In the genomic region with DNA sequence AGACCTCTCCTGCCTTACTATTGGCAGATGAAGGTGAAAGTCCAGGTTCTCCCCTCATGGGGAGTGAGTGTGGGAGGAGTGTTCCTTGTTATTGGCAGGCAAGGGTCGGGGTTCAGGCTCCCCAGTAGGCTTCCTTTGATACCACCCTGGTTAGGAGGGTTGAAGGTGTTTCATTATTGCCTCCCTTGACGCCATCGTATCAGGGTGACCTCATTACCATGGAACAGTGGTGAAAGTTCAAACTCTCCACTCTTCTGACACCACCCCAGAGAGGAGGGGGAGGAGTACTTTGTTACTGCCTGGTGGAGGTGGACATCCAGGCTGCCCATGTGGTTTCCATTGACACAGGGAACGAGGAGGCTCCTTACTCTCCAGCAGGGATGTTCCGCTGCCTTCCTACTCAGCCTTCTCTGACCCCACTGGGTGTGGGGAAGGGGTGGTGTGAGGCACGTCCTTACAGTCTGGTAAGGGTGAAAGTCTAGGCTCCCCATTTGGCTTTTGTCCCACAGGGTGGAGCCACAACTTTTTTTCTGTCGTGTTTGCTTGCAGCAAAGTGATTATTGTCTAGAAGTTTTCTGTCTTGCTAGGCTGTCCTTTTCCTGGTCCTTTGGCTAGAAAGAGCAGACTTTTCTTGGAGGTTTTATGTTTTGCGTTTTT, we compare ENCODE assay signal across 19 cellular contexts.
"Had no signal": no experiment of that assay in that cellular context is flagged by ENCODE, and none has a peak within 500 bp of the region (broad histone marks: within the 10 kb centered on the region; RNA-seq: fewer than 3 reads in every experiment).

No MANE protein-coding gene starts in this region.

- H3K27me3 Mint-ChIP-seq: activated CD4-positive, alpha-beta T cell treated with anti-CD3 and anti-CD28 coated beads, Interleukin-2, amount 10 ng/mL, durations not matched to agents 7 days and 5 days; brain; central memory CD8-positive, alpha-beta T cell; progenitor cell of endocrine pancreas; type B pancreatic cell had no signal

- H3K36me3 Mint-ChIP-seq: activated naive CD8-positive, alpha-beta T cell treated with anti-CD3 and anti-CD28 coated beads, Interleukin-2, amount 10 ng/mL, durations not matched to agents 7 days and 5 days; brain; type B pancreatic cell had no signal

- H3K4me1 ChIP-seq: left lung, right atrium auricular region had no signal

- H3K27me3 ChIP-seq: gastroesophageal sphincter, right atrium auricular region had no signal

- ATAC-seq: gastroesophageal sphincter; left lung; stimulated activated naive CD8-positive, alpha-beta T cell treated with anti-CD3 and anti-CD28 coated beads, Interleukin-15, Interleukin-2, amounts not matched to agents 100 U/mL and 50 U/mL, for 24 hours had no signal

- H3K27ac Mint-ChIP-seq: activated CD4-positive, alpha-beta T cell treated with anti-CD3 and anti-CD28 coated beads, Interleukin-2, amount 10 ng/mL, durations not matched to agents 7 days and 5 days; activated naive CD8-positive, alpha-beta T cell treated with anti-CD3 and anti-CD28 coated beads, Interleukin-2, amount 10 ng/mL, durations not matched to agents 7 days and 5 days; activated T-helper 1 cell treated with anti-CD3 and anti-CD28 coated beads, Interleukin-12 subunit alpha, Interleukin-12 subunit beta, Interleukin-2, Interleukin-4 antibody, amounts not matched to agents 30 ng/mL and 10 ng/mL and 1 ng/mL, durations not matched to agents 14 hours and 24 hours and 36 hours; progenitor cell of endocrine pancreas; type B pancreatic cell had no signal

- H3K36me3 ChIP-seq: gastroesophageal sphincter, left lung, right atrium auricular region had no signal

- H3K4me1 Mint-ChIP-seq: activated naive CD8-positive, alpha-beta T cell treated with anti-CD3 and anti-CD28 coated beads, Interleukin-2, amount 10 ng/mL, durations not matched to agents 7 days and 5 days; central memory CD8-positive, alpha-beta T cell had no signal

- H3K4me3 ChIP-seq: gastroesophageal sphincter, left lung, right atrium auricular region, smooth muscle cell had no signal

- H3K27ac ChIP-seq: epithelial cell of prostate, gastroesophageal sphincter, left lung, right atrium auricular region had no signal

- H3K4me2 ChIP-seq: smooth muscle cell had no signal

- H3K9me3 ChIP-seq: gastroesophageal sphincter, left lung, right atrium auricular region had no signal

- H3K4me3 Mint-ChIP-seq: activated CD4-positive, alpha-beta T cell treated with anti-CD3 and anti-CD28 coated beads, Interleukin-2, amount 10 ng/mL, durations not matched to agents 7 days and 5 days; activated naive CD8-positive, alpha-beta T cell treated with anti-CD3 and anti-CD28 coated beads, Interleukin-2, amount 10 ng/mL, durations not matched to agents 7 days and 5 days; activated T-helper 1 cell treated with anti-CD3 and anti-CD28 coated beads, Interleukin-12 subunit alpha, Interleukin-12 subunit beta, Interleukin-2, Interleukin-4 antibody, amounts not matched to agents 30 ng/mL and 10 ng/mL and 1 ng/mL, durations not matched to agents 14 hours and 24 hours and 36 hours; brain; central memory CD8-positive, alpha-beta T cell; nephron; type B pancreatic cell had no signal

- DNase-seq: activated CD4-positive, alpha-beta T cell treated with anti-CD3 and anti-CD28 coated beads, Interleukin-2, amount 10 ng/mL, durations not matched to agents 7 days and 5 days; activated CD4-positive, CD25-positive, alpha-beta regulatory T cell; activated CD8-positive, alpha-beta memory T cell treated with anti-CD3 and anti-CD28 coated beads for 24 hours; activated naive CD4-positive, alpha-beta T cell; activated naive CD8-positive, alpha-beta T cell treated with anti-CD3 and anti-CD28 coated beads, Interleukin-2, amount 10 ng/mL, durations not matched to agents 7 days and 5 days; islet precursor cell; left lung; stimulated activated naive CD8-positive, alpha-beta T cell treated with anti-CD3 and anti-CD28 coated beads, Interleukin-15, Interleukin-2, amounts not matched to agents 100 U/mL and 50 U/mL, for 24 hours; SW 1271 had no signal

- H3K9me3 Mint-ChIP-seq: activated CD4-positive, alpha-beta T cell treated with anti-CD3 and anti-CD28 coated beads, Interleukin-2, amount 10 ng/mL, durations not matched to agents 7 days and 5 days; activated naive CD8-positive, alpha-beta T cell treated with anti-CD3 and anti-CD28 coated beads, Interleukin-2, amount 10 ng/mL, durations not matched to agents 7 days and 5 days; activated T-helper 1 cell treated with anti-CD3 and anti-CD28 coated beads, Interleukin-12 subunit alpha, Interleukin-12 subunit beta, Interleukin-2, Interleukin-4 antibody, amounts not matched to agents 30 ng/mL and 10 ng/mL and 1 ng/mL, durations not matched to agents 14 hours and 24 hours and 36 hours; brain; central memory CD8-positive, alpha-beta T cell; type B pancreatic cell had no signal
